In the genomic region with DNA sequence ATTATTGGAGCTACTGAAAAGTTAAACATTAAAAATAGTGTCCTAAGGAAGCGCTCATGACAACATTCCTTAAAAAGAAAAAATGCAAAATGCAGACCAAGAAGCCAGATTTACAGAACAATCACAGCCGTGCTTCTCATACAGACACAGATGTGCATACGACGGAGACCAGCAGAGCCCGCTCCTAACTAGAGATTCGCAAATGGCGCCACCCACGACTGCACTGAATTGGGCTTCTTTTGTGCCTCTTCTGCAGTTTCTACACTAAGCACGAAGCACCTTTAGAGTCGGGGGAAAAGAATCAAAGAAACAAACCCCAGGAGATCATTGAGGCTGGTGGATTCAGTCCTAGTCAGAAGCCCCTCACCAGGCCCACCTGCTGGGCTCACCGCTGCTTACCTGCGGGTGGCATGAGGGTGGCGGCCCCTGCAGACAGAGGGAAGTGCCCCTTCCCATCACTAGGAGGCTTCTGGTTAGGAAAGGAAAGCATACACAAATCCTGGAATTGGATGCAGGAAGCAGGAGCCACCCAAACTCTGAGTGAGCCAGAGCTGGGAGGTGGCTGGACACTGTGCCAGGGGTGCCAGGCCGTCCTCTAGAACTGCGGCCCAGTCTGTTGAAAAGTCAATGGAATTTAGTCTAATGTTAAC, we compare ENCODE assay signal across 26 cellular contexts.
DNase-seq lines count a peak whose midpoint lies in the region; ATAC-seq, FAIRE-seq and TF ChIP-seq lines count a peak whose summit lies in the region.
"Had no signal": no experiment of that assay in that cellular context is flagged by ENCODE, and none has a peak within 500 bp of the region (broad histone marks: within the 10 kb centered on the region; RNA-seq: fewer than 3 reads in every experiment).

No MANE protein-coding gene starts in this region.

- dilution Hi-C loops in IMR-90 (cut with HindIII; ENCODE audit: low sequenced_read_pairs, unreplicated experiment): no loop called here

- FAIRE-seq in A549 (lab: Jason Lieb, UNC) (no peak), H1 (lab: Jason Lieb, UNC) (no peak)
- FAIRE-seq: A204.1, G401.6, islet of Langerhans, TTC549 had no signal

- H2AK9ac ChIP-seq in IMR-90 (replicated peaks; ENCODE audit: low read depth, low read length, poor library complexity): peak overlapping the region; percentile 77

- H3K9ac ChIP-seq in IMR-90 (ENCODE audit: low read depth, low read length) (no peak overlapping the region), H1 (replicated peaks in 1 of 4; ENCODE audit: extremely low read depth in 1 of 4, low read depth in 3 of 4, low read length in 3 of 4) (no peak overlapping the region)

- H3K9me1 ChIP-seq in IMR-90 (ENCODE audit: insufficient read depth, low read length): peaks cover 16% of the 10 kb centered on the region

- H2BK20ac ChIP-seq in IMR-90 (ENCODE audit: low read depth, low read length) (no peak overlapping the region), H1 (ENCODE audit: low read length) (no peak overlapping the region)

- H4K5ac ChIP-seq in IMR-90 (ENCODE audit: low read depth, low read length) (no peak overlapping the region), H1 (ENCODE audit: insufficient read length, low read depth, low read length) (no peak overlapping the region)

- H2AK5ac ChIP-seq in IMR-90 (ENCODE audit: low read depth, low read length): no peak overlapping the region
- H2AK5ac ChIP-seq in H1 (ENCODE audit: low read depth, low read length): no peak overlapping the region

- no peaks in the 10 kb centered on the region for H4K20me1 ChIP-seq in IMR-90 (ENCODE audit: insufficient read depth, low read length)
- H4K20me1 ChIP-seq in H1 (replicated peaks in 1 of 2; ENCODE audit: control insufficient read depth in 1 of 2, insufficient read depth in 2 of 2, low read length in 2 of 2): peaks cover 13 to 22% of the 10 kb centered on the region in 2 experiments

- ATAC-seq in A549: peak; percentile 16 to 39; a peak in 3 of 6 replicates
- ATAC-seq in IMR-90 (ENCODE audit: low read depth): no peak
- ATAC-seq in GM21526 (IDR thresholded peaks at IDR 0.05; ENCODE audit: low FRiP score, unreplicated experiment): no peak
- ATAC-seq in HG03571 (IDR thresholded peaks at IDR 0.05; ENCODE audit: unreplicated experiment): no peak
- ATAC-seq: activated CD8-positive, alpha-beta T cell treated with anti-CD3 and anti-CD28 coated beads, Interleukin-2, amount 10 ng/mL, durations not matched to agents 7 days and 5 days; mucosa of descending colon had no signal

- H2AFZ ChIP-seq in IMR-90 (replicated peaks; ENCODE audit: low read length, poor library complexity) (no peak overlapping the region), H1 (ENCODE audit: low read length) (no peak overlapping the region)

- H3K27ac ChIP-seq in A549 (no peak overlapping the region), IMR-90 (ENCODE audit: insufficient read depth, low read length) (no peak overlapping the region), H1 (ENCODE audit: low read depth, low read length) (no peak overlapping the region)
- H3K27ac ChIP-seq: sigmoid colon, thyroid gland had no signal

- no TSS peak for BruUV-seq in IMR-90 (replicated peaks; lab: Mats Ljungman, UMichigan)

- H3K14ac ChIP-seq in IMR-90 (replicated peaks; ENCODE audit: low read depth, low read length) (no peak overlapping the region), H1 (ENCODE audit: insufficient read length) (no peak overlapping the region)

- no peaks in the 10 kb centered on the region for H3K27me3 Mint-ChIP-seq in nephron (ENCODE audit: low read depth)
- H3K27me3 Mint-ChIP-seq: stimulated activated naive CD8-positive, alpha-beta T cell treated with anti-CD3 and anti-CD28 coated beads, Interleukin-15, Interleukin-2, amounts not matched to agents 100 ng/mL and 50 ng/mL, for 24 hours had no signal

- in situ Hi-C loops in IMR-90 (cut with MboI; ENCODE audit: low sequenced_read_pairs): no loop called here

- TF ChIP-seq CTCF in A549 (IDR thresholded peaks at IDR 0.05) (no peak), IMR-90 (conservative IDR thresholded peaks at IDR 0.05; ENCODE audit: low read depth, low read length) (no peak), H1 (IDR thresholded peaks at IDR 0.05; ENCODE audit: control extremely low read depth in 1 of 3, insufficient read depth in 1 of 3, low read depth in 1 of 3, low read length in 3 of 3) (peak in 2 of 3 experiments; percentile 9 to 13; a peak in 2 of 4 replicates), nephron (IDR thresholded peaks at IDR 0.05; ENCODE audit: unreplicated experiment in 3 of 3) (no peak)

- H3K27ac Mint-ChIP-seq in nephron: peak overlapping the region in 2 of 3 experiments; percentile 66 to 88
- H3K27ac Mint-ChIP-seq: stimulated activated naive CD8-positive, alpha-beta T cell treated with anti-CD3 and anti-CD28 coated beads, Interleukin-15, Interleukin-2, amounts not matched to agents 100 ng/mL and 50 ng/mL, for 24 hours; T-helper 1 cell treated with Interleukin-12 subunit alpha and Interleukin-12 subunit beta and Interleukin-4 antibody, amounts not matched to agents 30 μg/mL and 1 μg/mL, for 36 hours had no signal

- H3K27me3 ChIP-seq in IMR-90 (ENCODE audit: control insufficient read depth, insufficient read depth, low read length) (no peaks in the 10 kb centered on the region), H1 (replicated peaks in 1 of 4; ENCODE audit: control insufficient read depth in 3 of 4, extremely low read depth in 1 of 4, insufficient read depth in 3 of 4, low read length in 3 of 4) (peaks cover 0 to 25% (median 24%) of the 10 kb centered on the region in 4 experiments; a peak in 6 of 7 replicates)
- H3K27me3 ChIP-seq: dorsolateral prefrontal cortex, sigmoid colon, thyroid gland had no signal

- POLR2A ChIA-PET in A549 (lab: Yijun Ruan, JAX): no interaction called here
- POLR2A ChIA-PET in IMR-90 (lab: Charles Lee; ENCODE audit: unreplicated experiment): no interaction called here
- POLR2A ChIA-PET in H1 (lab: Charles Lee; ENCODE audit: partially characterized antibody): no interaction called here

- H3K79me1 ChIP-seq in IMR-90 (ENCODE audit: low read depth in 1 of 2, low read length in 2 of 2): no peaks in the 10 kb centered on the region
- H3K79me1 ChIP-seq in H1 (ENCODE audit: low read depth, low read length): no peaks in the 10 kb centered on the region

- TF ChIP-seq EP300 in A549 (IDR thresholded peaks at IDR 0.05): no peak
- TF ChIP-seq EP300 in H1 (IDR thresholded peaks at IDR 0.05; ENCODE audit: borderline replicate concordance in 1 of 2, low read depth in 2 of 2, low read length in 2 of 2): no peak

- H2BK5ac ChIP-seq in IMR-90 (ENCODE audit: low read depth, low read length, poor library complexity, severe bottlenecking) (no peak overlapping the region), H1 (ENCODE audit: low read depth, low read length) (no peak overlapping the region)

- no peaks in the 10 kb centered on the region; the same call in 1 of the 2 replicates for H3K23me2 ChIP-seq in H1 (ENCODE audit: low read depth, low read length)

- no peak for DNase-seq in A549 (ENCODE audit: low read depth in 1 of 2, low spot score in 1 of 2)
- no peak for DNase-seq in IMR-90
- no peak for DNase-seq in H1 (ENCODE audit: low read depth in 1 of 2, low spot score in 2 of 2)
- no peak for DNase-seq in glomerular visceral epithelial cell (ENCODE audit: extremely low spot score)
- DNase-seq in kidney glomerular epithelial cell (lab: John Stamatoyannopoulos, UW): no peak
- DNase-seq: activated CD4-positive, alpha-beta T cell treated with anti-CD3 and anti-CD28 coated beads for 1 hour; activated CD8-positive, alpha-beta T cell treated with anti-CD3 and anti-CD28 coated beads, Interleukin-2, amount 10 ng/mL, durations not matched to agents 7 days and 5 days; activated gamma-delta T cell treated with Interleukin-2 at 50 U/mL for 16 hours; AML-193; central memory CD4-positive, alpha-beta T cell; mucosa of descending colon; NCI-H1436; NCI-H82; thyroid gland had no signal

- H3K79me2 ChIP-seq in H1 (ENCODE audit: control insufficient read depth in 1 of 2, insufficient read depth in 2 of 2, low read length in 2 of 2): no peaks in the 10 kb centered on the region

- CTCF ChIA-PET in A549 (lab: Yijun Ruan, JAX) (interaction anchor here (0.9 to 1.4 kb wide), 5 partner anchors 8 to 428 kb away, joined by 3 to 4 read pairs (median 3); no protein-coding TSS in a partner anchor), IMR-90 (lab: Yijun Ruan, JAX) (interaction anchor here (0.9 kb wide), 1 partner anchor 453 kb away, joined by 4 read pairs; no protein-coding TSS in a partner anchor), H1 (lab: Charles Lee; ENCODE audit: partially characterized antibody) (interaction anchor here (0.7 to 1.6 kb wide), 6 partner anchors 8 to 348 kb away, joined by 3 to 5 read pairs (median 4); no protein-coding TSS in a partner anchor)

- H3K18ac ChIP-seq in IMR-90 (ENCODE audit: low read depth, low read length) (no peak overlapping the region), H1 (ENCODE audit: extremely low read depth, low read length) (no peak overlapping the region)

- H2BK15ac ChIP-seq in IMR-90 (ENCODE audit: low read depth, low read length) (no peak overlapping the region), H1 (ENCODE audit: low read length) (no peak overlapping the region)

- peaks cover 43% of the 10 kb centered on the region for H3K36me3 Mint-ChIP-seq in nephron (ENCODE audit: low read depth)

- TF ChIP-seq POLR2A in A549 (IDR thresholded peaks at IDR 0.05; ENCODE audit: low read length) (no peak), IMR-90 (IDR thresholded peaks at IDR 0.05; ENCODE audit: low read depth, low read length) (no peak), H1 (IDR thresholded peaks at IDR 0.05; ENCODE audit: control extremely low read depth in 1 of 2, low read depth in 2 of 2, low read length in 2 of 2) (no peak)

- H2BK12ac ChIP-seq in H1 (ENCODE audit: low read depth, low read length): no peak overlapping the region

- H3K36me3 ChIP-seq in IMR-90 (ENCODE audit: control insufficient read depth, insufficient read depth, low read length) (peaks cover 40% of the 10 kb centered on the region), H1 (ENCODE audit: control insufficient read depth in 2 of 4, insufficient read depth in 4 of 4, low read length in 3 of 4) (no peaks in the 10 kb centered on the region; a peak in 2 of 8 replicates)

- no peak overlapping the region for H3K4me3 ChIP-seq in A549
- H3K4me3 ChIP-seq in IMR-90 (ENCODE audit: insufficient read depth, low read depth, low read length): no peak overlapping the region
- no peak overlapping the region for H3K4me3 ChIP-seq in H1 (ENCODE audit: extremely low read depth in 1 of 4, insufficient read depth in 2 of 4, low read depth in 3 of 4, low read length in 4 of 4)
- H3K4me3 ChIP-seq: dorsolateral prefrontal cortex, mucosa of descending colon, sigmoid colon, thyroid gland had no signal

- no peaks in the 10 kb centered on the region for H3K9me3 Mint-ChIP-seq in nephron
- H3K9me3 Mint-ChIP-seq: neural crest cell; stimulated activated naive CD8-positive, alpha-beta T cell treated with anti-CD3 and anti-CD28 coated beads, Interleukin-15, Interleukin-2, amounts not matched to agents 100 ng/mL and 50 ng/mL, for 24 hours; T-helper 1 cell treated with Interleukin-12 subunit alpha and Interleukin-12 subunit beta and Interleukin-4 antibody, amounts not matched to agents 30 μg/mL and 1 μg/mL, for 36 hours had no signal

- H4K91ac ChIP-seq in IMR-90 (ENCODE audit: insufficient read depth, low read depth, low read length) (no peak overlapping the region), H1 (replicated peaks; ENCODE audit: insufficient read length, low read length) (no peak overlapping the region)

- H3K56ac ChIP-seq in IMR-90 (ENCODE audit: extremely low read depth, insufficient read depth, low read length) (no peak overlapping the region), H1 (replicated peaks; ENCODE audit: insufficient read length, low read depth, low read length) (no peak overlapping the region)

- TF ChIP-seq RAD21 in A549 (conservative IDR thresholded peaks at IDR 0.05 in 1 of 2, IDR thresholded peaks at IDR 0.05 in 1 of 2) (no peak), IMR-90 (IDR thresholded peaks at IDR 0.05; ENCODE audit: low read length) (no peak), H1 (IDR thresholded peaks at IDR 0.05 in 1 of 2, conservative IDR thresholded peaks at IDR 0.05 in 1 of 2; ENCODE audit: low read depth in 2 of 2, low read length in 2 of 2) (no peak)

- H3K4me2 ChIP-seq in A549: no peak overlapping the region
- no peak overlapping the region for H3K4me2 ChIP-seq in IMR-90 (ENCODE audit: low read depth, low read length)
- no peak overlapping the region for H3K4me2 ChIP-seq in H1 (ENCODE audit: insufficient read depth in 1 of 2, low read depth in 2 of 2, low read length in 2 of 2)

- 86% methylated on average over 15 of the region's 15 CpGs for WGBS in A549 (ENCODE audit: missing lambda C conversion rate)
- 89% methylated on average over 9 of the region's 15 CpGs; no CpG with 5 or more reads in 1 of the 2 experiments for WGBS in IMR-90 (ENCODE audit: extremely low coverage in 2 of 2, insufficient read length in 1 of 2), 2 experiments
- 71% methylated on average over 15 of the region's 15 CpGs; no CpG with 5 or more reads in 1 of the 2 experiments for WGBS in H1 (ENCODE audit: extremely low coverage in 1 of 2, insufficient coverage in 1 of 2, insufficient read length in 1 of 2, insufficient replicate concordance in 2 of 2, low coverage in 1 of 2, low lambda C conversion rate in 2 of 2, missing lambda C conversion rate in 1 of 2), 2 experiments

- H4K8ac ChIP-seq in IMR-90 (ENCODE audit: low read depth in 2 of 2, low read length in 2 of 2) (no peak overlapping the region), H1 (ENCODE audit: extremely low read depth, insufficient read depth, low read length) (no peak overlapping the region)

- no peak overlapping the region for H3K4me3 Mint-ChIP-seq in nephron
- H3K4me3 Mint-ChIP-seq: activated CD8-positive, alpha-beta T cell treated with anti-CD3 and anti-CD28 coated beads, Interleukin-2, amount 10 ng/mL, durations not matched to agents 7 days and 5 days; neural crest cell; stimulated activated naive CD8-positive, alpha-beta T cell treated with anti-CD3 and anti-CD28 coated beads, Interleukin-15, Interleukin-2, amounts not matched to agents 100 ng/mL and 50 ng/mL, for 24 hours; T-helper 1 cell treated with Interleukin-12 subunit alpha and Interleukin-12 subunit beta and Interleukin-4 antibody, amounts not matched to agents 30 μg/mL and 1 μg/mL, for 36 hours had no signal

- H3K4me1 ChIP-seq in A549: no peaks in the 10 kb centered on the region
- peaks cover 3% of the 10 kb centered on the region; the same call in 1 of the 2 replicates for H3K4me1 ChIP-seq in IMR-90 (ENCODE audit: control insufficient read depth, insufficient read depth, low read length)
- H3K4me1 ChIP-seq in H1 (replicated peaks in 1 of 4; ENCODE audit: control insufficient read depth in 3 of 4, insufficient read depth in 4 of 4, low read length in 3 of 4): peaks cover 0 to 11% (median 4%) of the 10 kb centered on the region in 4 experiments; a peak in 5 of 7 replicates
- H3K4me1 ChIP-seq: thyroid gland had no signal

- H3K9me3 ChIP-seq in A549 (no peaks in the 10 kb centered on the region), IMR-90 (ENCODE audit: control insufficient read depth, insufficient read depth, low read length) (no peaks in the 10 kb centered on the region), H1 (ENCODE audit: insufficient read depth in 2 of 2, low read depth in 1 of 2, low read length in 1 of 2) (no peaks in the 10 kb centered on the region)
- H3K9me3 ChIP-seq: mucosa of descending colon, sigmoid colon, thyroid gland had no signal

- peaks cover 45% of the 10 kb centered on the region for H3K4me1 Mint-ChIP-seq in nephron

- H3K4ac ChIP-seq in IMR-90 (ENCODE audit: low read depth, low read length): no peak overlapping the region
- H3K4ac ChIP-seq in H1 (replicated peaks; ENCODE audit: insufficient read length, low read depth, low read length): no peak overlapping the region

- H3K23ac ChIP-seq in IMR-90 (ENCODE audit: low read depth, low read length): no peak overlapping the region
- H3K23ac ChIP-seq in H1 (ENCODE audit: insufficient read length): no peak overlapping the region

- H2BK120ac ChIP-seq in IMR-90 (ENCODE audit: low read depth, low read length) (no peak overlapping the region), H1 (replicated peaks; ENCODE audit: low read depth, low read length) (no peak overlapping the region)

- intact Hi-C loops in IMR-90 (cut with micrococcal nuclease): no loop called here

Comparison
In these comparisons a context has a peak if more than half of its experiments do, and no peak if none do; other contexts are left out.
1. ATAC-seq: peak in A549 (2 of 2); none in IMR-90 (single experiment), GM21526 (single experiment) and HG03571 (single experiment).
2. CTCF ChIP-seq: peak in H1 (2 of 3); none in A549 (single experiment), IMR-90 (single experiment) and nephron (0 of 3).